ENCODE assay signal across 1 cellular context in the genomic region with DNA sequence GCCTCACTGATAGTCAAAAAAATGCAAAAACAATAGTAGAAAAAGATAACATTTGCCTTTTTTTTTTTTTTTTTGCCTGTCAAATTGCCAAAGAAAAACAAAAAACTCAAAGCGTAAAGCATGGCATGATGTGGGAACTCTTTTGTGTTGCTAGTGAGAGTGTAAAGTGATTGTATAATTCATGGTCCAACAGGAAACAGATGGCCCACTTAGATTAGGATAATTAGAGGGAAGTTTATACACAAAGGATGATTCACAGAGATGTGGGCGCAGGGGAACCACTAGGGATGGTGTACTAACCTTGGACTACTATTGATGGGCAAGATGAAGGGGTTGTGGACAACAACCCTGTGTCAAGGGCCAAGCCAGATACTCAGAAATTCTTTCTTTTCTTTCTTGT.
A peak's percentile ranks its signal among the peaks of the same experiment; 100 is the strongest.
TF ChIP-seq lines count a peak whose summit lies in the region.

No MANE protein-coding gene starts in this region.

TF ChIP-seq in endothelial cell of umbilical vein, 7 proteins besides CTCF, POLR2A, EP300 and RAD21:
- TF ChIP-seq GATA2 (IDR thresholded peaks at IDR 0.05; ENCODE audit: insufficient read depth, insufficient read length, low read depth, low read length) = peak; percentile 98
- TF ChIP-seq JUN (IDR thresholded peaks at IDR 0.05; ENCODE audit: borderline replicate concordance, insufficient read depth, insufficient read length, low read depth) = peak; percentile 91
- no peak for TF ChIP-seq EZH2 (IDR thresholded peaks at IDR 0.05; ENCODE audit: borderline replicate concordance, low read depth, low read length, severe bottlenecking)
- TF ChIP-seq FOS (IDR thresholded peaks at IDR 0.05; ENCODE audit: borderline replicate concordance, insufficient read depth, low read length) = peak; percentile 89
- TF ChIP-seq MYC (IDR thresholded peaks at IDR 0.05; ENCODE audit: low read depth, low read length) = no peak
- peak; percentile 93 for TF ChIP-seq POLR2AphosphoS5 (IDR thresholded peaks at IDR 0.05; ENCODE audit: insufficient read depth, low read depth, low read length)
